In genomic region chr3:83938491-83938890, GRCh38 we compare ENCODE assay signal across 18 cellular contexts.
"Had no signal": no experiment of that assay in that cellular context is flagged by ENCODE, and none has a peak within 500 bp of the region (broad histone marks: within the 10 kb centered on the region; RNA-seq: fewer than 3 reads in every experiment).

No MANE protein-coding gene starts in this region.

- H3K9ac ChIP-seq: SK-N-SH had no signal

- DNase-seq: KBM-7, MM.1S, NCI-H1092 treated with DMSO at 0.1 percent for 48 hours, NCI-H1436, NCI-H187, NCI-H2029, NCI-H2081 treated with DMSO at 0.1 percent for 48 hours, NCI-H2171, NCI-H226, NCI-H446, NCI-H510A, NCI-H524 treated with DMSO at 0.1 percent for 48 hours, NCI-H69, NCI-H774, SHP77, SK-N-SH had no signal

- H3K9me2 ChIP-seq: SK-N-SH had no signal

- H3K27ac ChIP-seq: RWPE1 had no signal

- H3K4me2 ChIP-seq: SK-N-SH had no signal

- ATAC-seq: Panc1 had no signal

- H3K9me3 ChIP-seq: SK-N-SH had no signal
